In genomic region chr2:20597868-20598183, GRCh38 we compare ENCODE assay signal across 1 cellular context.
TF ChIP-seq lines count a peak whose summit lies in the region.

No MANE protein-coding gene starts in this region.

TF ChIP-seq in HEK293, 187 proteins besides CTCF, POLR2A, EP300 and RAD21 (continued from another document):
- TF ChIP-seq ZNF518A (tag by site-specific recombination; conservative IDR thresholded peaks at IDR 0.05; ENCODE audit: low read depth) (no peak), ZSCAN18 (tag by site-specific recombination; IDR thresholded peaks at IDR 0.05) (no peak), ZBTB26 (tag by site-specific recombination; optimal IDR thresholded peaks at IDR 0.05) (no peak), ZIC2 (tag by site-specific recombination; IDR thresholded peaks at IDR 0.05) (0 out of 2 replicates have a peak, but pooled peaks have one; percentile 7)
